Comparison of ENCODE assay signal across 18 cellular contexts in the genomic region with DNA sequence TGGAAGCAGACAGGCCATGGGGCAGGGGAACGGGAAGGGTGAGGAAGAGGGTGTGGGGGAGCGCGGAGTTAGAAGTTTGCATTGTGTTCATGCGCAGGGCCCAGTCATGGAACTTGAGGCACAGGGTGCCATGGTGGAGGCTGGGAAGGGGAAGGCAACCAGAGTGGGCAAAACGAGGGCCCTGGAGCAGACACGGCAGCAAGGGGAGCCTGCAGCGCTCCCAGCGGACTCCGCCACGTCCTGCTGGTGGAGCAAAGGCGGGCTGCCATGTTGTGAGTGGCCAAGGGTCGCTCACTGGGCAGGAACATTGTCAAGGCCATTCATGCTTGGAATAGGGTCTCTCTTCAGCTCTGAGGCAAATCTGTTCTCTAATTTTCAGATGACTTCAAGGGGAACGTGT. TPM values are rescaled to one million over a fixed set of nuclear protein-coding genes. Genes with fewer than 3 reads are reported as not detected.
DNase-seq lines count a peak whose midpoint lies in the region; ATAC-seq and TF ChIP-seq lines count a peak whose summit lies in the region.
"Had no signal": no experiment of that assay in that cellular context is flagged by ENCODE, and none has a peak within 500 bp of the region (broad histone marks: within the 10 kb centered on the region; RNA-seq: fewer than 3 reads in every experiment).

No MANE protein-coding gene starts in this region.

- H3K36me3 Mint-ChIP-seq in activated naive CD4-positive, alpha-beta T cell treated with anti-CD3 and anti-CD28 coated beads, Interleukin-2, amount 50 U/mL, for 24 hours = peaks cover 5% of the 10 kb centered on the region
- peaks cover 99% of the 10 kb centered on the region for H3K36me3 Mint-ChIP-seq in activated T-helper 17 cell treated with anti-CD3 and anti-CD28 coated beads, Interleukin-2, amount 50 U/mL, for 72 hours (ENCODE audit: low read depth)
- H3K36me3 Mint-ChIP-seq in memory B cell (peaks cover 8% of the 10 kb centered on the region), type B pancreatic cell (peaks cover 4% of the 10 kb centered on the region)

- H3K27me3 Mint-ChIP-seq in activated naive CD4-positive, alpha-beta T cell treated with anti-CD3 and anti-CD28 coated beads, Interleukin-2, amount 50 U/mL, for 24 hours = no peaks in the 10 kb centered on the region
- H3K27me3 Mint-ChIP-seq in activated T-helper 17 cell treated with anti-CD3 and anti-CD28 coated beads, Interleukin-2, amount 50 U/mL, for 72 hours = no peaks in the 10 kb centered on the region
- H3K27me3 Mint-ChIP-seq in memory B cell (no peaks in the 10 kb centered on the region), type B pancreatic cell (no peaks in the 10 kb centered on the region)
- H3K27me3 Mint-ChIP-seq: B cell had no signal

- DNase-seq in activated naive CD4-positive, alpha-beta T cell (lab: John Stamatoyannopoulos, UW) = no peak
- DNase-seq in memory B cell (ENCODE audit: low spot score in 2 of 2) = no peak
- DNase-seq in type B pancreatic cell (ENCODE audit: extremely low spot score, unreplicated experiment) = no peak
- DNase-seq in SK-N-DZ (ENCODE audit: low spot score) = no peak
- DNase-seq in NCI-H146 treated with DMSO at 0.1 percent for 48 hours (lab: John Stamatoyannopoulos, UW; ENCODE audit: unreplicated experiment) = no peak
- DNase-seq: ACHN, HFFc6, MG63, NCI-H1105, NCI-H187 treated with DMSO at 0.1 percent for 48 hours, NCI-H2171, NCI-H446 treated with DMSO at 0.1 percent for 48 hours, NCI-H748 treated with DMSO at 0.1 percent for 48 hours, PC-3 had no signal

- no peak for TF ChIP-seq CTCF in type B pancreatic cell (conservative IDR thresholded peaks at IDR 0.05)

- H3K9me3 Mint-ChIP-seq in activated naive CD4-positive, alpha-beta T cell treated with anti-CD3 and anti-CD28 coated beads, Interleukin-2, amount 50 U/mL, for 24 hours = no peaks in the 10 kb centered on the region
- no peaks in the 10 kb centered on the region for H3K9me3 Mint-ChIP-seq in activated T-helper 17 cell treated with anti-CD3 and anti-CD28 coated beads, Interleukin-2, amount 50 U/mL, for 72 hours
- no peaks in the 10 kb centered on the region for H3K9me3 Mint-ChIP-seq in memory B cell
- H3K9me3 Mint-ChIP-seq in type B pancreatic cell = no peaks in the 10 kb centered on the region
- H3K9me3 Mint-ChIP-seq: HFFc6 had no signal

- ATAC-seq in activated T-helper 17 cell treated with anti-CD3 and anti-CD28 coated beads, Interleukin-2, amount 50 U/mL, for 72 hours (replicated peaks) = no peak
- ATAC-seq in memory B cell (ENCODE audit: low read depth) (no peak), HG02885 (IDR thresholded peaks at IDR 0.05; ENCODE audit: poor library complexity, unreplicated experiment) (no peak)
- ATAC-seq: PC-3 had no signal

- peaks cover 9% of the 10 kb centered on the region for H3K4me1 Mint-ChIP-seq in activated naive CD4-positive, alpha-beta T cell treated with anti-CD3 and anti-CD28 coated beads, Interleukin-2, amount 50 U/mL, for 24 hours
- H3K4me1 Mint-ChIP-seq in activated T-helper 17 cell treated with anti-CD3 and anti-CD28 coated beads, Interleukin-2, amount 50 U/mL, for 72 hours = no peaks in the 10 kb centered on the region
- peaks cover 4% of the 10 kb centered on the region for H3K4me1 Mint-ChIP-seq in memory B cell
- peaks cover 17% of the 10 kb centered on the region for H3K4me1 Mint-ChIP-seq in type B pancreatic cell (ENCODE audit: unreplicated experiment)

- no peak overlapping the region for H3K4me3 Mint-ChIP-seq in activated naive CD4-positive, alpha-beta T cell treated with anti-CD3 and anti-CD28 coated beads, Interleukin-2, amount 50 U/mL, for 24 hours
- H3K4me3 Mint-ChIP-seq in activated T-helper 17 cell treated with anti-CD3 and anti-CD28 coated beads, Interleukin-2, amount 50 U/mL, for 72 hours = no peak overlapping the region
- H3K4me3 Mint-ChIP-seq in memory B cell (no peak overlapping the region), type B pancreatic cell (no peak overlapping the region)
- H3K4me3 Mint-ChIP-seq: B cell, HFFc6 had no signal

- H3K27ac Mint-ChIP-seq in activated naive CD4-positive, alpha-beta T cell treated with anti-CD3 and anti-CD28 coated beads, Interleukin-2, amount 50 U/mL, for 24 hours = peak overlapping the region; percentile 51
- H3K27ac Mint-ChIP-seq in activated T-helper 17 cell treated with anti-CD3 and anti-CD28 coated beads, Interleukin-2, amount 50 U/mL, for 72 hours = peak overlapping the region; percentile 83
- H3K27ac Mint-ChIP-seq in memory B cell (peak overlapping the region; percentile 82), type B pancreatic cell (peak overlapping the region; percentile 62)
- H3K27ac Mint-ChIP-seq: HFFc6 had no signal

RNA-seq across cellular contexts. Expression of a gene that starts 20.5 kb away (rescaled TPM):
- 1 to 10 TPM in 1 of 2 donors, under 1 TPM in 1; 0.30 to 8.3 TPM for total RNA-seq in activated T-helper 17 cell treated with anti-CD3 and anti-CD28 coated beads, Interleukin-2, amount 50 U/mL, for 72 hours
- total RNA-seq in type B pancreatic cell (ENCODE audit: low replicate concordance) = 5.2 and 7.6 TPM in 2 replicates
- polyA plus RNA-seq in SK-N-DZ (2014; cell fraction: cytosol; rRNA removed) = not detected in 2 replicates
- 0.04 TPM in 1 of 2 replicates, not detected in the other for polyA plus RNA-seq in SK-N-DZ (2014; cell fraction: nucleus; rRNA removed)
- total RNA-seq: HFFc6 had no signal
